Comparison of ENCODE assay signal across 8 cellular contexts in the genomic region with DNA sequence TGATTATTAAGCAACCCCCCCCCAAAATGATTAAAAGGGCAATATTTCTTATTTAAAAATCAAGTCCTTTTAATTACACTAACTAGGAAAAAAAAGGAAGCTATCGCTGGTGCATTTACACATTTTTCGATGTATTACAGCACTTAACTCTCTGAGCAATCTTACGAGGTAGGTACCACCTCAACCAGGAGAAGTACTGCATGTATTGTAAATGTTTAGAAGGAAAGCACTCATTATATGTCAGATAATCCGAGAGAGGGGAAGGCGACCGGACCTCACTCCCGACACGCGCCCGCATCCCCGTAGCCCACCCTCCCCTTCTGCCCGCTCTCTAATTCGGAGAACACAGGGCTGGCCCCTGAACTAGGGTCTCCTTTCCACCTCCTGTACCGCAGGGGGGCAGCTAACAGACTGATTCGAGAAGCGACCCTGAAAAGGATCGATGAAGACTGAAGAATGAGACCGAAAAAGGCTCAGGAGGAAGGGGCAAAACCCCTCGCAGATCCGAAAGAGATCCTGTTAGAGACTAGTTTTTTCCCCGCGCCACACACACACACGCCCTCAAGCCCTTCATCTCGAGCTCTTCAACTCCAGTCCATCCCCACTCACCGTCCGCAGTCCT. TPM values are rescaled to one million over a fixed set of nuclear protein-coding genes. Genes with fewer than 3 reads are reported as not detected.
DNase-seq lines count a peak whose midpoint lies in the region; ATAC-seq lines count a peak whose summit lies in the region.

No MANE protein-coding gene starts in this region.

- H3K4me3 Mint-ChIP-seq in activated T-helper 1 cell treated with anti-CD3 and anti-CD28 coated beads, Interleukin-12 subunit alpha, Interleukin-12 subunit beta, Interleukin-2, Interleukin-4 antibody, amounts not matched to agents 30 ng/mL and 10 ng/mL and 1 ng/mL, durations not matched to agents 14 hours and 24 hours and 36 hours, result peak overlapping the region; percentile 99

- peak overlapping the region; percentile 97 for H3K27ac Mint-ChIP-seq in activated T-helper 1 cell treated with anti-CD3 and anti-CD28 coated beads, Interleukin-12 subunit alpha, Interleukin-12 subunit beta, Interleukin-2, Interleukin-4 antibody, amounts not matched to agents 30 ng/mL and 10 ng/mL and 1 ng/mL, durations not matched to agents 14 hours and 24 hours and 36 hours

- H3K36me3 ChIP-seq in thymus (ENCODE audit: control insufficient read depth, insufficient read depth), result peaks cover 7% of the 10 kb centered on the region

- peak overlapping the region; percentile 80 for H3K27ac ChIP-seq in thymus (ENCODE audit: low read depth)

- under 1% methylated on average over 26 of the region's 26 CpGs for WGBS in thymus

- DNase-seq in NCI-H345 treated with DMSO at 0.1 percent for 48 hours (lab: John Stamatoyannopoulos, UW; ENCODE audit: unreplicated experiment) (peak; percentile 45), NCI-H345 (lab: John Stamatoyannopoulos, UW) (no peak), iPS-NIHi7 (ENCODE audit: extremely low spot score) (peak; percentile 28), DMS153 treated with DMSO at 0.1 percent for 48 hours (lab: John Stamatoyannopoulos, UW; ENCODE audit: unreplicated experiment) (no peak), NCI-H1105 treated with DMSO at 0.1 percent for 48 hours (lab: John Stamatoyannopoulos, UW) (no peak)
- DNase-seq in activated T-helper 1 cell treated with anti-CD3 and anti-CD28 coated beads, Interleukin-12 subunit alpha, Interleukin-12 subunit beta, Interleukin-2, Interleukin-4 antibody, amounts not matched to agents 30 ng/mL and 10 ng/mL and 1 ng/mL, durations not matched to agents 14 hours and 24 hours and 36 hours (ENCODE audit: low spot score), result no peak

- peak; percentile 12 for ATAC-seq in HG02938 (IDR thresholded peaks at IDR 0.05; ENCODE audit: unreplicated experiment)

- no peaks in the 10 kb centered on the region for H3K27me3 ChIP-seq in thymus (ENCODE audit: control insufficient read depth, insufficient read depth)

- H3K4me1 Mint-ChIP-seq in activated T-helper 1 cell treated with anti-CD3 and anti-CD28 coated beads, Interleukin-12 subunit alpha, Interleukin-12 subunit beta, Interleukin-2, Interleukin-4 antibody, amounts not matched to agents 30 ng/mL and 10 ng/mL and 1 ng/mL, durations not matched to agents 14 hours and 24 hours and 36 hours (ENCODE audit: low read depth), result peaks cover 50% of the 10 kb centered on the region

- H3K27me3 Mint-ChIP-seq in activated T-helper 1 cell treated with anti-CD3 and anti-CD28 coated beads, Interleukin-12 subunit alpha, Interleukin-12 subunit beta, Interleukin-2, Interleukin-4 antibody, amounts not matched to agents 30 ng/mL and 10 ng/mL and 1 ng/mL, durations not matched to agents 14 hours and 24 hours and 36 hours (ENCODE audit: insufficient read depth), result no peaks in the 10 kb centered on the region

- intact Hi-C loops in activated T-helper 1 cell treated with anti-CD3 and anti-CD28 coated beads, Interleukin-12 subunit alpha, Interleukin-12 subunit beta, Interleukin-2, Interleukin-4 antibody, amounts not matched to agents 30 ng/mL and 10 ng/mL and 1 ng/mL, durations not matched to agents 14 hours and 24 hours and 36 hours (cut with micrococcal nuclease), result loop anchor here (1.0 to 2.0 kb wide), 3 partner anchors 14 to 1894 kb away; no protein-coding TSS in a partner anchor

- no peaks in the 10 kb centered on the region for H3K9me3 ChIP-seq in thymus (ENCODE audit: control insufficient read depth)

- peaks cover 14% of the 10 kb centered on the region for H3K4me1 ChIP-seq in thymus (ENCODE audit: control insufficient read depth, insufficient read depth, low read length)

- H3K9me3 Mint-ChIP-seq in activated T-helper 1 cell treated with anti-CD3 and anti-CD28 coated beads, Interleukin-12 subunit alpha, Interleukin-12 subunit beta, Interleukin-2, Interleukin-4 antibody, amounts not matched to agents 30 ng/mL and 10 ng/mL and 1 ng/mL, durations not matched to agents 14 hours and 24 hours and 36 hours, result no peaks in the 10 kb centered on the region

- H3K36me3 Mint-ChIP-seq in activated T-helper 1 cell treated with anti-CD3 and anti-CD28 coated beads, Interleukin-12 subunit alpha, Interleukin-12 subunit beta, Interleukin-2, Interleukin-4 antibody, amounts not matched to agents 30 ng/mL and 10 ng/mL and 1 ng/mL, durations not matched to agents 14 hours and 24 hours and 36 hours (ENCODE audit: low read depth), result peaks cover 31% of the 10 kb centered on the region

- peak overlapping the region; percentile 78 for H3K4me3 ChIP-seq in thymus (ENCODE audit: low read length)

RNA-seq across cellular contexts. Expression of a gene that starts 0.3 kb away (rescaled TPM):
- 30.3 and 32.1 TPM in 2 replicates for total RNA-seq in activated T-helper 1 cell treated with anti-CD3 and anti-CD28 coated beads, Interleukin-12 subunit alpha, Interleukin-12 subunit beta, Interleukin-2, Interleukin-4 antibody, amounts not matched to agents 30 ng/mL and 10 ng/mL and 1 ng/mL, durations not matched to agents 14 hours and 24 hours and 36 hours
- 12.0 TPM for polyA plus RNA-seq in thymus

RNA-seq across cellular contexts. Expression of a gene that starts 0.4 kb away (rescaled TPM):
- total RNA-seq in activated T-helper 1 cell treated with anti-CD3 and anti-CD28 coated beads, Interleukin-12 subunit alpha, Interleukin-12 subunit beta, Interleukin-2, Interleukin-4 antibody, amounts not matched to agents 30 ng/mL and 10 ng/mL and 1 ng/mL, durations not matched to agents 14 hours and 24 hours and 36 hours, result 34.9 and 39.9 TPM in 2 replicates
- 42.8 TPM for polyA plus RNA-seq in thymus

Comparison
In these comparisons a context has a peak if more than half of its experiments do, and no peak if none do; other contexts are left out.
1. DNase-seq: peak in NCI-H345 treated with DMSO at 0.1 percent for 48 hours (single experiment) and iPS-NIHi7 (single experiment); none in NCI-H345 (single experiment), activated T-helper 1 cell treated with anti-CD3 and anti-CD28 coated beads, Interleukin-12 subunit alpha, Interleukin-12 subunit beta, Interleukin-2, Interleukin-4 antibody, amounts not matched to agents 30 ng/mL and 10 ng/mL and 1 ng/mL, durations not matched to agents 14 hours and 24 hours and 36 hours (single experiment), DMS153 treated with DMSO at 0.1 percent for 48 hours (single experiment) and NCI-H1105 treated with DMSO at 0.1 percent for 48 hours (single experiment).